ENCODE assay signal across 10 cellular contexts in genomic region chr5:143153332-143154119, GRCh38.
DNase-seq lines count a peak whose midpoint lies in the region; ATAC-seq and TF ChIP-seq lines count a peak whose summit lies in the region.
"Had no signal": no experiment of that assay in that cellular context is flagged by ENCODE, and none has a peak within 500 bp of the region (broad histone marks: within the 10 kb centered on the region; RNA-seq: fewer than 3 reads in every experiment).

No MANE protein-coding gene starts in this region.

- WGBS in body of pancreas, 2 donors: 82 to 88% methylated on average over 7 of the region's 7 CpGs

- no peaks in the 10 kb centered on the region for H3K27me3 ChIP-seq in body of pancreas

- CTCF ChIA-PET in HEK293T (lab: Yijun Ruan, JAX): no interaction called here

- no peaks in the 10 kb centered on the region for H3K4me1 ChIP-seq in body of pancreas

- POLR2A ChIA-PET in HEK293T (lab: Yijun Ruan, JAX): no interaction called here

- H3K9me3 ChIP-seq in body of pancreas: no peaks in the 10 kb centered on the region

- intact Hi-C loops in body of pancreas (cut with DNase I): no loop called here

- DNase-seq in H4 (ENCODE audit: low spot score): peak; percentile 61
- DNase-seq in body of pancreas: peak in 3 of 4 donors; percentile 28 to 44 (median 28)
- DNase-seq in kidney tubule cell (ENCODE audit: low spot score): peak; percentile 53
- DNase-seq in stromal cell of bone marrow (ENCODE audit: low read depth): peak; percentile 94
- DNase-seq in HEK293T (ENCODE audit: extremely low spot score): no peak
- DNase-seq in activated CD4-positive, CD25-positive, alpha-beta regulatory T cell treated with anti-CD3 and anti-CD28 coated beads, Interleukin-2, amount 50 U/mL, for 72 hours: no peak
- DNase-seq in dermis blood vessel endothelial cell: no peak
- DNase-seq: activated CD4-positive, alpha-beta T cell treated with anti-CD3 and anti-CD28 coated beads, Interleukin-2, amount 50 U/mL, for 1 hour; DND-41 had no signal

- TF ChIP-seq CTCF in body of pancreas (IDR thresholded peaks at IDR 0.05): no peak

- no peak overlapping the region for H3K4me3 ChIP-seq in body of pancreas

- TF ChIP-seq POLR2A in body of pancreas (IDR thresholded peaks at IDR 0.05): no peak

- no peaks in the 10 kb centered on the region for H3K36me3 ChIP-seq in body of pancreas (replicated peaks in 1 of 2; ENCODE audit: insufficient read depth in 1 of 2, low read depth in 2 of 2)

- ATAC-seq in body of pancreas: peak; percentile 42
- no peak for ATAC-seq in GM19351 (IDR thresholded peaks at IDR 0.05; ENCODE audit: unreplicated experiment)

- no peak overlapping the region for H3K27ac ChIP-seq in body of pancreas

TF ChIP-seq in HEK293T, 16 proteins besides CTCF, POLR2A, EP300 and RAD21:
- no peak for TF ChIP-seq FOXA1 (IDR thresholded peaks at IDR 0.05)
- no peak for TF ChIP-seq HDGF (IDR thresholded peaks at IDR 0.05; ENCODE audit: borderline replicate concordance)
- TF ChIP-seq TARDBP (IDR thresholded peaks at IDR 0.05): no peak
- no peak for TF ChIP-seq SP1 (IDR thresholded peaks at IDR 0.05)
- no peak for TF ChIP-seq BHLHE40 (IDR thresholded peaks at IDR 0.05; ENCODE audit: borderline replicate concordance)
- no peak for TF ChIP-seq ARNT (IDR thresholded peaks at IDR 0.05)
- TF ChIP-seq FOXK2 (IDR thresholded peaks at IDR 0.05): no peak
- no peak for TF ChIP-seq L3MBTL2 (conservative IDR thresholded peaks at IDR 0.05)
- no peak for TF ChIP-seq NFRKB (IDR thresholded peaks at IDR 0.05)
- TF ChIP-seq ZNF384 (IDR thresholded peaks at IDR 0.05): no peak
- no peak for TF ChIP-seq PKNOX1 (IDR thresholded peaks at IDR 0.05)
- no peak for TF ChIP-seq CTBP1 (IDR thresholded peaks at IDR 0.05; ENCODE audit: borderline replicate concordance)
- TF ChIP-seq LEF1 (IDR thresholded peaks at IDR 0.05; ENCODE audit: borderline replicate concordance): no peak
- TF ChIP-seq FOXM1 (IDR thresholded peaks at IDR 0.05; ENCODE audit: borderline replicate concordance): no peak
- TF ChIP-seq ELF4 (IDR thresholded peaks at IDR 0.05): no peak
- TF ChIP-seq SUZ12 (IDR thresholded peaks at IDR 0.05): no peak

Comparison
In these comparisons a context has a peak if more than half of its experiments do, and no peak if none do; other contexts are left out.
1. DNase-seq: peak in H4 (single experiment), body of pancreas (3 of 4), kidney tubule cell (single experiment) and stromal cell of bone marrow (single experiment); none in HEK293T (single experiment), activated CD4-positive, CD25-positive, alpha-beta regulatory T cell treated with anti-CD3 and anti-CD28 coated beads, Interleukin-2, amount 50 U/mL, for 72 hours (single experiment) and dermis blood vessel endothelial cell (single experiment).